8 cellular contexts compared by ENCODE assay signal in genomic region chr15:40569139-40569953, GRCh38. TPM values are rescaled to one million over a fixed set of nuclear protein-coding genes. Genes with fewer than 3 reads are reported as not detected.
A peak's percentile ranks its signal among the peaks of the same experiment; 100 is the strongest.
DNase-seq lines count a peak whose midpoint lies in the region; ATAC-seq and TF ChIP-seq lines count a peak whose summit lies in the region.

Gene RPUSD2 (plus strand): TSS chr15:40569299. CDS start chr15:40569338, 39 bp downstream.

- no peak within 1 kb of the TSS for H2BK120ac ChIP-seq in trophoblast cell (ENCODE audit: insufficient read depth, low read length, poor library complexity)

- peak within 1 kb of the TSS; percentile 64 for H3K9ac ChIP-seq in trophoblast cell (ENCODE audit: low read length)

- H3K4me1 ChIP-seq in cardiac muscle cell (ENCODE audit: low read depth) (peaks cover 9% of the 10 kb centered on the region), trophoblast cell (ENCODE audit: control insufficient read depth in 1 of 2, insufficient read depth in 2 of 2, low read length in 2 of 2) (peaks cover 2 to 5% of the 10 kb centered on the region in 2 experiments), tibial nerve (peaks cover 0 to 31% (median 8%) of the 10 kb centered on the region in 4 donors)

- peak within 1 kb of the TSS; percentile 56 for H4K12ac ChIP-seq in trophoblast cell (ENCODE audit: low read depth, low read length)

- H3K23ac ChIP-seq in trophoblast cell (ENCODE audit: low read length): no peak within 1 kb of the TSS

- H3K27ac ChIP-seq in cardiac muscle cell (peak within 1 kb of the TSS; percentile 76), trophoblast cell (ENCODE audit: low read depth, low read length) (no peak within 1 kb of the TSS), tibial nerve (peak within 1 kb of the TSS; percentile 77 to 89 (median 86))

- peak within 1 kb of the TSS; percentile 93 for H3K4me3 ChIP-seq in cardiac muscle cell
- peak within 1 kb of the TSS; percentile 86 for H3K4me3 ChIP-seq in trophoblast cell (ENCODE audit: low read depth, low read length)
- H3K4me3 ChIP-seq in tibial nerve: peak within 1 kb of the TSS; percentile 70 to 97 (median 83)

- in situ Hi-C loops in G401 (cut with HindIII; ENCODE audit: low sequenced_read_pairs): no loop called here

- H3K27me3 ChIP-seq in cardiac muscle cell: no peaks in the 10 kb centered on the region
- no peaks in the 10 kb centered on the region for H3K27me3 ChIP-seq in trophoblast cell (ENCODE audit: insufficient read depth, low read length)
- H3K27me3 ChIP-seq in tibial nerve: no peaks in the 10 kb centered on the region

- no peak within 1 kb of the TSS for H4K91ac ChIP-seq in trophoblast cell (ENCODE audit: low read depth, low read length)

- H3K14ac ChIP-seq in trophoblast cell (ENCODE audit: low read length): peak within 1 kb of the TSS; percentile 47

- WGBS in trophoblast cell (ENCODE audit: extremely low coverage, insufficient coverage, insufficient read length): no CpG with 5 or more reads among the region's 61 CpGs
- 0 to 1% methylated on average over 37 to 61 of the region's 61 CpGs for WGBS in tibial nerve, 2 donors

- H3K4ac ChIP-seq in trophoblast cell (ENCODE audit: low read depth, low read length): no peak within 1 kb of the TSS

- H3K79me1 ChIP-seq in trophoblast cell (ENCODE audit: low read length): peaks cover 7% of the 10 kb centered on the region

- ATAC-seq in HG02571 (IDR thresholded peaks at IDR 0.05; ENCODE audit: unreplicated experiment): peak; percentile 40

- peak within 1 kb of the TSS; percentile 80 for H2AFZ ChIP-seq in trophoblast cell (ENCODE audit: insufficient read depth, low read length, poor library complexity)

- H3K4me2 ChIP-seq in trophoblast cell (ENCODE audit: low read length): peak within 1 kb of the TSS; percentile 91

- peak; percentile 55 to 61 for TF ChIP-seq POLR2A in tibial nerve (IDR thresholded peaks at IDR 0.05)

- peak; percentile 58 to 93 for TF ChIP-seq EP300 in tibial nerve (IDR thresholded peaks at IDR 0.05)

- H3K36me3 ChIP-seq in cardiac muscle cell: peaks cover 5% of the 10 kb centered on the region
- peaks cover 11 to 15% of the 10 kb centered on the region in 2 experiments for H3K36me3 ChIP-seq in trophoblast cell (ENCODE audit: control insufficient read depth in 1 of 2, insufficient read depth in 2 of 2, low read length in 2 of 2)
- peaks cover 0 to 29% (median 9%) of the 10 kb centered on the region in 3 donors for H3K36me3 ChIP-seq in tibial nerve

- H3K79me2 ChIP-seq in trophoblast cell (ENCODE audit: control insufficient read depth, insufficient read depth, low read length, poor library complexity): peaks cover 4% of the 10 kb centered on the region

- peak within 1 kb of the TSS; percentile 87 for H4K8ac ChIP-seq in trophoblast cell (ENCODE audit: low read depth, low read length)

- DNase-seq in G401 (ENCODE audit: low spot score) (peak; percentile 96), NCI-H146 (lab: John Stamatoyannopoulos, UW) (peak; percentile 87), T follicular helper cell (ENCODE audit: low read depth) (peak; percentile 90), cardiac muscle cell (ENCODE audit: low read depth in 1 of 2, low spot score in 1 of 2) (peak; percentile 94 to 95), trophoblast cell (peak; percentile 88 to 95), tibial nerve (ENCODE audit: low spot score in 2 of 2) (peak; percentile 87 to 95)
- peak; percentile 84 for DNase-seq in activated naive CD8-positive, alpha-beta T cell treated with anti-CD3 and anti-CD28 coated beads, Interleukin-2, amount 50 U/mL, for 16 hours (ENCODE audit: low read depth, low spot score)

- no peaks in the 10 kb centered on the region for H3K9me3 ChIP-seq in cardiac muscle cell (ENCODE audit: low read depth)
- no peaks in the 10 kb centered on the region for H3K9me3 ChIP-seq in trophoblast cell (ENCODE audit: insufficient read depth, low read depth, low read length)
- H3K9me3 ChIP-seq in tibial nerve: no peaks in the 10 kb centered on the region

- no peak within 1 kb of the TSS for H2BK5ac ChIP-seq in trophoblast cell (ENCODE audit: low read depth, low read length, poor library complexity)

- H2BK12ac ChIP-seq in trophoblast cell (ENCODE audit: low read length): no peak within 1 kb of the TSS

- no peak for TF ChIP-seq CTCF in cardiac muscle cell (IDR thresholded peaks at IDR 0.05; ENCODE audit: low read depth, low read length)
- TF ChIP-seq CTCF in tibial nerve (IDR thresholded peaks at IDR 0.05): no peak

- no peak within 1 kb of the TSS for H2AK5ac ChIP-seq in trophoblast cell (ENCODE audit: low read length)

- H3K18ac ChIP-seq in trophoblast cell (ENCODE audit: low read length): peak within 1 kb of the TSS; percentile 51

RNA-seq across cellular contexts. Expression of gene RPUSD2, which starts in this region (rescaled TPM):
- 21.7 and 33.5 TPM in 2 replicates for total RNA-seq in G401 (2014; rRNA removed; shearing (Covaris generic))
- total RNA-seq in cardiac muscle cell (20.3 and 22.7 TPM in 2 replicates), tibial nerve (10 to 100 TPM in 1 of 4 donors, 1 to 10 TPM in 3; 4.3 to 11.4 (median 8.3) TPM)
- 19.7 and 20.3 TPM in 2 replicates for polyA plus RNA-seq in cardiac muscle cell
- 6.3 and 6.5 TPM in 2 replicates for polyA plus RNA-seq in trophoblast cell (2013)
